In the genomic region with DNA sequence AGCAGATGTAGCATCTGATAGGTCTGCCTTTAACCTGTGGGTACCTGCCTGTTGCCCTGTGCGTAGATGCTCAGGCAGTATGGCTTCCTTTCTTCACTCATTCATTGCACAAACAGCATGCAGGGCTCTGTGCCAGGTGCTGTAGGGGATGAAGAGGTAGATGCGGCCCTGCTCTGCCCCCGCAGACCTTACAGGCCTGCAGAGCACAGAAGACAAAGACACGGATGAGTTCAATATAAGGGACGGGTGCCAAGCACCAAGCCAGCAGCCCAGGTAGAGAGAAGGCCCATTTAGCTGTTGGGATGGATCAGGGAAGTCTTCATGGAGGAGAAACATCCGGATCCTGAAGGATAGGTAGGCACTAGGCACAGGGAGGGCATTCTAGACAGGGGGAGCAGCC, we compare ENCODE assay signal across 15 cellular contexts.
A peak's percentile ranks its signal among the peaks of the same experiment; 100 is the strongest.
DNase-seq lines count a peak whose midpoint lies in the region; ATAC-seq, FAIRE-seq and TF ChIP-seq lines count a peak whose summit lies in the region.
"Had no signal": no experiment of that assay in that cellular context is flagged by ENCODE, and none has a peak within 500 bp of the region (broad histone marks: within the 10 kb centered on the region; RNA-seq: fewer than 3 reads in every experiment).

No MANE protein-coding gene starts in this region.

- H3K27me3 Mint-ChIP-seq in CD8-positive, alpha-beta memory T cell: peaks cover 0 to 8% of the 10 kb centered on the region in 2 donors
- H3K27me3 Mint-ChIP-seq in activated naive CD8-positive, alpha-beta T cell treated with anti-CD3 and anti-CD28 coated beads, Interleukin-2, amount 10 ng/mL, durations not matched to agents 7 days and 5 days: no peaks in the 10 kb centered on the region
- H3K27me3 Mint-ChIP-seq in neural progenitor cell (ENCODE audit: insufficient read depth, low read depth): peaks cover 2% of the 10 kb centered on the region
- H3K27me3 Mint-ChIP-seq: activated naive CD4-positive, alpha-beta T cell treated with anti-CD3 and anti-CD28 coated beads, Interleukin-2, amount 50 U/mL, for 24 hours had no signal

- no peaks in the 10 kb centered on the region for H3K9me3 Mint-ChIP-seq in CD8-positive, alpha-beta memory T cell
- no peaks in the 10 kb centered on the region for H3K9me3 Mint-ChIP-seq in activated naive CD8-positive, alpha-beta T cell treated with anti-CD3 and anti-CD28 coated beads, Interleukin-2, amount 10 ng/mL, durations not matched to agents 7 days and 5 days
- H3K9me3 Mint-ChIP-seq in neural progenitor cell: no peaks in the 10 kb centered on the region
- H3K9me3 Mint-ChIP-seq: activated naive CD4-positive, alpha-beta T cell treated with anti-CD3 and anti-CD28 coated beads, Interleukin-2, amount 50 U/mL, for 24 hours had no signal

- 92% methylated on average over 6 of the region's 6 CpGs for WGBS in A549 (ENCODE audit: missing lambda C conversion rate)

- H3K4me2 ChIP-seq in A549 (no peak overlapping the region), osteoblast (ENCODE audit: insufficient read depth, low read length) (no peak overlapping the region), neural progenitor cell (no peak overlapping the region)

- H3K79me2 ChIP-seq in osteoblast (ENCODE audit: insufficient read depth, low read length) (peaks cover 38% of the 10 kb centered on the region), neural progenitor cell (ENCODE audit: low read depth) (no peaks in the 10 kb centered on the region)

- H3F3A ChIP-seq in neural progenitor cell (ENCODE audit: low read depth): no peaks in the 10 kb centered on the region

- ATAC-seq in A549: no peak
- ATAC-seq in activated naive CD8-positive, alpha-beta T cell treated with anti-CD3 and anti-CD28 coated beads, Interleukin-2, amount 10 ng/mL, durations not matched to agents 7 days and 5 days (ENCODE audit: low read depth): no peak
- ATAC-seq in GM21737 (IDR thresholded peaks at IDR 0.05; ENCODE audit: unreplicated experiment): no peak

- H2AFZ ChIP-seq in osteoblast (ENCODE audit: low read length): no peak overlapping the region
- H2AFZ ChIP-seq in neural progenitor cell (replicated peaks): no peak overlapping the region

- H3K9me3 ChIP-seq in A549 (no peaks in the 10 kb centered on the region), osteoblast (ENCODE audit: low read depth, low read length) (no peaks in the 10 kb centered on the region), neural progenitor cell (ENCODE audit: low read depth) (no peaks in the 10 kb centered on the region), breast epithelium (no peaks in the 10 kb centered on the region)
- H3K9me3 ChIP-seq in CD8-positive, alpha-beta memory T cell (ENCODE audit: low read length): no peaks in the 10 kb centered on the region

- CTCF ChIA-PET in A549 (lab: Yijun Ruan, JAX): interaction anchor here (1.0 to 1.3 kb wide), 3 partner anchors 11 to 239 kb away, joined by 3 to 7 read pairs (median 4); no protein-coding TSS in a partner anchor
- CTCF ChIA-PET in CD8-positive, alpha-beta memory T cell (lab: Charles Lee): no interaction called here

- POLR2A ChIA-PET in A549 (lab: Yijun Ruan, JAX): no interaction called here
- POLR2A ChIA-PET in CD8-positive, alpha-beta memory T cell (lab: Charles Lee): no interaction called here
- POLR2A ChIA-PET in activated naive CD8-positive, alpha-beta T cell treated with anti-CD3 and anti-CD28 coated beads, Interleukin-2, amount 10 ng/mL, durations not matched to agents 7 days and 5 days (lab: Charles Lee): no interaction called here

- no peaks in the 10 kb centered on the region for H4K20me1 ChIP-seq in osteoblast (ENCODE audit: insufficient read depth, low read length)
- no peaks in the 10 kb centered on the region for H4K20me1 ChIP-seq in neural progenitor cell (ENCODE audit: low read depth)

- H3K4me3 Mint-ChIP-seq in CD8-positive, alpha-beta memory T cell: peak overlapping the region in 1 of 7 donors; percentile 0
- no peak overlapping the region for H3K4me3 Mint-ChIP-seq in activated naive CD8-positive, alpha-beta T cell treated with anti-CD3 and anti-CD28 coated beads, Interleukin-2, amount 10 ng/mL, durations not matched to agents 7 days and 5 days
- no peak overlapping the region for H3K4me3 Mint-ChIP-seq in neural progenitor cell
- H3K4me3 Mint-ChIP-seq: activated naive CD4-positive, alpha-beta T cell treated with anti-CD3 and anti-CD28 coated beads, Interleukin-2, amount 50 U/mL, for 24 hours had no signal

- no peak for FAIRE-seq in A549 (lab: Jason Lieb, UNC)
- FAIRE-seq: colon, kidney had no signal

- no peaks in the 10 kb centered on the region for H3K27me3 ChIP-seq in CD8-positive, alpha-beta memory T cell (ENCODE audit: insufficient read depth, low read length, poor library complexity, severe bottlenecking)
- H3K27me3 ChIP-seq in osteoblast (ENCODE audit: insufficient read depth, low read length) (no peaks in the 10 kb centered on the region), neural progenitor cell (no peaks in the 10 kb centered on the region), breast epithelium (no peaks in the 10 kb centered on the region)

- H3K4me1 ChIP-seq in A549 (peaks cover 50% of the 10 kb centered on the region), osteoblast (ENCODE audit: insufficient read depth, low read length) (peaks cover 46% of the 10 kb centered on the region), neural progenitor cell (no peaks in the 10 kb centered on the region), breast epithelium (peaks cover 5 to 9% of the 10 kb centered on the region in 2 donors)
- H3K4me1 ChIP-seq in CD8-positive, alpha-beta memory T cell (ENCODE audit: insufficient read depth, low read length): no peaks in the 10 kb centered on the region

- TF ChIP-seq CTCF in A549 (IDR thresholded peaks at IDR 0.05): no peak
- no peak for TF ChIP-seq CTCF in osteoblast (IDR thresholded peaks at IDR 0.05; ENCODE audit: extremely low read depth, low read depth, low read length)
- no peak for TF ChIP-seq CTCF in neural progenitor cell (IDR thresholded peaks at IDR 0.05)
- no peak for TF ChIP-seq CTCF in breast epithelium (IDR thresholded peaks at IDR 0.05)

- intact Hi-C loops in breast epithelium (cut with DNase I; ENCODE audit: low total_unique reads): no loop called here

- no peak for DNase-seq in A549 (ENCODE audit: low read depth in 1 of 2, low spot score in 1 of 2)
- DNase-seq in CD8-positive, alpha-beta memory T cell: no peak
- DNase-seq in activated naive CD8-positive, alpha-beta T cell treated with anti-CD3 and anti-CD28 coated beads, Interleukin-2, amount 10 ng/mL, durations not matched to agents 7 days and 5 days: no peak
- no peak for DNase-seq in osteoblast (ENCODE audit: insufficient read length, low spot score, missing footprints)
- DNase-seq in neural progenitor cell (ENCODE audit: low spot score): no peak
- DNase-seq in breast epithelium (ENCODE audit: low spot score in 2 of 2): no peak
- no peak for DNase-seq in superior temporal gyrus (ENCODE audit: extremely low spot score)
- DNase-seq: kidney; NCI-H1105 treated with DMSO at 0.1 percent for 48 hours; NCI-H82; stimulated activated CD4-positive, alpha-beta T cell treated with anti-CD3 and anti-CD28 coated beads, Interleukin-15, amount 100 ng/mL, for 24 hours had no signal

- H3K27ac Mint-ChIP-seq in CD8-positive, alpha-beta memory T cell: peak overlapping the region; percentile 66 to 92 (median 74)
- peak overlapping the region; percentile 43 for H3K27ac Mint-ChIP-seq in activated naive CD8-positive, alpha-beta T cell treated with anti-CD3 and anti-CD28 coated beads, Interleukin-2, amount 10 ng/mL, durations not matched to agents 7 days and 5 days
- H3K27ac Mint-ChIP-seq in neural progenitor cell: no peak overlapping the region
- H3K27ac Mint-ChIP-seq: activated naive CD4-positive, alpha-beta T cell treated with anti-CD3 and anti-CD28 coated beads, Interleukin-2, amount 50 U/mL, for 24 hours had no signal

- H3K4me3 ChIP-seq in A549 (no peak overlapping the region), osteoblast (ENCODE audit: insufficient read depth, low read length) (no peak overlapping the region), neural progenitor cell (no peak overlapping the region), breast epithelium (no peak overlapping the region)
- H3K4me3 ChIP-seq in CD8-positive, alpha-beta memory T cell (ENCODE audit: low read length): no peak overlapping the region
- H3K4me3 ChIP-seq: SK-N-MC had no signal

- H3K4me1 Mint-ChIP-seq in CD8-positive, alpha-beta memory T cell: peaks cover 13 to 14% (median 14%) of the 10 kb centered on the region in 3 donors
- H3K4me1 Mint-ChIP-seq in activated naive CD8-positive, alpha-beta T cell treated with anti-CD3 and anti-CD28 coated beads, Interleukin-2, amount 10 ng/mL, durations not matched to agents 7 days and 5 days: peaks cover 12% of the 10 kb centered on the region
- peaks cover 6% of the 10 kb centered on the region for H3K4me1 Mint-ChIP-seq in neural progenitor cell
- H3K4me1 Mint-ChIP-seq: activated naive CD4-positive, alpha-beta T cell treated with anti-CD3 and anti-CD28 coated beads, Interleukin-2, amount 50 U/mL, for 24 hours had no signal

- H3K36me3 Mint-ChIP-seq in CD8-positive, alpha-beta memory T cell: peaks cover 0 to 95% (median 12%) of the 10 kb centered on the region in 3 donors
- peaks cover 8% of the 10 kb centered on the region for H3K36me3 Mint-ChIP-seq in activated naive CD8-positive, alpha-beta T cell treated with anti-CD3 and anti-CD28 coated beads, Interleukin-2, amount 10 ng/mL, durations not matched to agents 7 days and 5 days
- peaks cover 35% of the 10 kb centered on the region for H3K36me3 Mint-ChIP-seq in neural progenitor cell

- TF ChIP-seq RAD21 in A549 (conservative IDR thresholded peaks at IDR 0.05 in 1 of 2, IDR thresholded peaks at IDR 0.05 in 1 of 2): no peak

- TF ChIP-seq EP300 in A549 (IDR thresholded peaks at IDR 0.05): no peak

- TF ChIP-seq POLR2A in A549 (IDR thresholded peaks at IDR 0.05; ENCODE audit: low read length): no peak
- TF ChIP-seq POLR2A in breast epithelium (IDR thresholded peaks at IDR 0.05): no peak

- H3K27ac ChIP-seq in A549 (peak overlapping the region; percentile 9 to 15; a peak in 3 of 6 replicates), osteoblast (ENCODE audit: low read depth, low read length) (peak overlapping the region; percentile 62), neural progenitor cell (no peak overlapping the region), breast epithelium (peak overlapping the region in 1 of 2 donors; percentile 68)
- no peak overlapping the region for H3K27ac ChIP-seq in CD8-positive, alpha-beta memory T cell (ENCODE audit: low read depth, low read length)
- H3K27ac ChIP-seq: SK-N-MC had no signal

- no peak overlapping the region for H3K9ac ChIP-seq in neural progenitor cell

- peaks cover 28% of the 10 kb centered on the region for H3K36me3 ChIP-seq in CD8-positive, alpha-beta memory T cell (ENCODE audit: insufficient read depth, low read length)
- H3K36me3 ChIP-seq in osteoblast (ENCODE audit: insufficient read depth, low read length) (peaks cover 95% of the 10 kb centered on the region), neural progenitor cell (no peaks in the 10 kb centered on the region), breast epithelium (no peaks in the 10 kb centered on the region)

TF ChIP-seq in A549, 52 proteins besides CTCF, POLR2A, EP300 and RAD21:
- TF ChIP-seq NFE2L2 (conservative IDR thresholded peaks at IDR 0.05; ENCODE audit: low read length): no peak
- TF ChIP-seq JUNB (IDR thresholded peaks at IDR 0.05): no peak
- no peak for TF ChIP-seq CBX2 (IDR thresholded peaks at IDR 0.05; ENCODE audit: borderline replicate concordance, low read depth)

Comparison
In these comparisons a context has a peak if more than half of its experiments do, and no peak if none do; other contexts are left out.
1. H3K27ac ChIP-seq: peak in A549 (2 of 2) and osteoblast (single experiment); none in CD8-positive, alpha-beta memory T cell (single experiment) and neural progenitor cell (single experiment).